ENCODE assay signal across 9 cellular contexts in genomic region chr2:215793747-215794595, GRCh38.
DNase-seq lines count a peak whose midpoint lies in the region; ATAC-seq and TF ChIP-seq lines count a peak whose summit lies in the region.
"Had no signal": no experiment of that assay in that cellular context is flagged by ENCODE, and none has a peak within 500 bp of the region (broad histone marks: within the 10 kb centered on the region; RNA-seq: fewer than 3 reads in every experiment).

No MANE protein-coding gene starts in this region.

- peaks cover 6% of the 10 kb centered on the region for H3K4me1 Mint-ChIP-seq in CD4-positive, alpha-beta T cell (ENCODE audit: low read depth)

- H3K27ac ChIP-seq in CD4-positive, alpha-beta T cell (ENCODE audit: low read depth, low read length): no peak overlapping the region
- H3K27ac ChIP-seq: gastrocnemius medialis had no signal

- no peaks in the 10 kb centered on the region for H3K27me3 Mint-ChIP-seq in CD4-positive, alpha-beta T cell

- H3K9me3 Mint-ChIP-seq in CD4-positive, alpha-beta T cell: no peaks in the 10 kb centered on the region

- peak; percentile 72 for DNase-seq in AG20443 (ENCODE audit: low spot score)
- peak; percentile 67 to 71 for DNase-seq in Kasumi-1 (lab: John Stamatoyannopoulos, UW)
- DNase-seq in astrocyte of the hippocampus (ENCODE audit: low read depth, low spot score): peak; percentile 95
- DNase-seq in medulla oblongata (ENCODE audit: extremely low spot score): peak; percentile 86
- no peak for DNase-seq in DMS153 (lab: John Stamatoyannopoulos, UW)
- no peak for DNase-seq in CD4-positive, alpha-beta T cell
- DNase-seq: gastrocnemius medialis had no signal

- ATAC-seq in GM21423 (IDR thresholded peaks at IDR 0.05; ENCODE audit: unreplicated experiment) (peak; percentile 67), HG03439 (IDR thresholded peaks at IDR 0.05; ENCODE audit: unreplicated experiment) (no peak)
- no peak for ATAC-seq in CD4-positive, alpha-beta T cell (ENCODE audit: poor library complexity)

- intact Hi-C loops in CD4-positive, alpha-beta T cell (cut with DNase I, micrococcal nuclease): no loop called here

- no peaks in the 10 kb centered on the region for H3K9me3 ChIP-seq in CD4-positive, alpha-beta T cell (ENCODE audit: control insufficient read depth, low read length)
- H3K9me3 ChIP-seq: gastrocnemius medialis had no signal

- H3K27ac Mint-ChIP-seq in CD4-positive, alpha-beta T cell: no peak overlapping the region

- no peak overlapping the region for H3K4me3 Mint-ChIP-seq in CD4-positive, alpha-beta T cell

- POLR2A ChIA-PET in CD4-positive, alpha-beta T cell (lab: Charles Lee): no interaction called here

- no peaks in the 10 kb centered on the region for H3K36me3 Mint-ChIP-seq in CD4-positive, alpha-beta T cell (ENCODE audit: low read depth)

- no peaks in the 10 kb centered on the region for H3K27me3 ChIP-seq in CD4-positive, alpha-beta T cell (ENCODE audit: control insufficient read depth, insufficient read depth, low read length)
- H3K27me3 ChIP-seq: gastrocnemius medialis had no signal

- no peak for TF ChIP-seq CTCF in CD4-positive, alpha-beta T cell (IDR thresholded peaks at IDR 0.05)

- CTCF ChIA-PET in CD4-positive, alpha-beta T cell (lab: Charles Lee): no interaction called here

Comparison
In these comparisons a context has a peak if more than half of its experiments do, and no peak if none do; other contexts are left out.
1. DNase-seq: peak in AG20443 (single experiment), Kasumi-1 (2 of 2), astrocyte of the hippocampus (single experiment) and medulla oblongata (single experiment); none in DMS153 (single experiment) and CD4-positive, alpha-beta T cell (0 of 10).